In genomic region chr14:22919601-22919921, GRCh38 we compare ENCODE assay signal across 8 cellular contexts. TPM values are rescaled to one million over a fixed set of nuclear protein-coding genes. Genes with fewer than 3 reads are reported as not detected.
DNase-seq lines count a peak whose midpoint lies in the region; ATAC-seq and TF ChIP-seq lines count a peak whose summit lies in the region.

No MANE protein-coding gene starts in this region.

- H3K27me3 ChIP-seq in mammary epithelial cell (ENCODE audit: insufficient read depth, low read length) (no peaks in the 10 kb centered on the region), muscle layer of duodenum (ENCODE audit: low read depth, low read length) (no peaks in the 10 kb centered on the region)

- peak overlapping the region; percentile 69 for H3K27ac ChIP-seq in mammary epithelial cell (ENCODE audit: insufficient read depth, low read depth, low read length)
- peak overlapping the region; percentile 91 for H3K27ac ChIP-seq in muscle layer of duodenum (ENCODE audit: low read length)

- ATAC-seq in HG03196 (IDR thresholded peaks at IDR 0.05; ENCODE audit: unreplicated experiment) = peak; percentile 9

- peak overlapping the region; percentile 76 for H2AFZ ChIP-seq in mammary epithelial cell (ENCODE audit: low read depth, low read length)

- peak overlapping the region; percentile 48 for H3K4me3 ChIP-seq in GM12865 (ENCODE audit: low read depth, low read length)
- peak overlapping the region; percentile 6 to 24 (median 19) for H3K4me3 ChIP-seq in mammary epithelial cell (replicated peaks in 1 of 3; ENCODE audit: insufficient read depth in 1 of 3, low read depth in 2 of 3, low read length in 3 of 3)
- H3K4me3 ChIP-seq in muscle layer of duodenum (ENCODE audit: low read depth in 1 of 2, low read length in 2 of 2) = peak overlapping the region; percentile 40 to 50

- in situ Hi-C loops in mammary epithelial cell (cut with MboI; ENCODE audit: low sequenced_read_pairs in 2 of 2) = no loop called here

- intact Hi-C loops in mammary epithelial cell (cut with micrococcal nuclease) = loop anchor here (5.0 kb wide), 1 partner anchor 97 kb away; no protein-coding TSS in a partner anchor

- WGBS in mammary epithelial cell (ENCODE audit: low coverage, missing lambda C conversion rate) = 18% methylated on average over 10 of the region's 10 CpGs

- dilution Hi-C loops in mammary epithelial cell (cut with HindIII; ENCODE audit: low sequenced_read_pairs) = loop anchor here (5.0 kb wide), 1 partner anchor 38 kb away; the partner anchor contains the start of gene HAUS4

- H4K20me1 ChIP-seq in mammary epithelial cell (ENCODE audit: insufficient read depth, low read length) = no peaks in the 10 kb centered on the region

- no peak for DNase-seq in GM12865 (ENCODE audit: low read depth)
- no peak for DNase-seq in mammary epithelial cell
- no peak for DNase-seq in cerebellum (ENCODE audit: low spot score)
- DNase-seq in ureter (ENCODE audit: low spot score) = no peak
- no peak for DNase-seq in GM03348 (ENCODE audit: low spot score)
- DNase-seq in DMS 273 treated with DMSO at 0.1 percent for 48 hours (lab: John Stamatoyannopoulos, UW) = no peak

- H3K4me2 ChIP-seq in mammary epithelial cell (ENCODE audit: insufficient read depth, low read depth, low read length) = peak overlapping the region; percentile 66

- peaks cover 31% of the 10 kb centered on the region for H3K36me3 ChIP-seq in mammary epithelial cell (ENCODE audit: insufficient read depth, low read length)
- H3K36me3 ChIP-seq in muscle layer of duodenum (ENCODE audit: control insufficient read depth in 1 of 2, insufficient read depth in 2 of 2, low read length in 2 of 2) = peaks cover 26 to 45% of the 10 kb centered on the region in 2 donors

- BruUV-seq in mammary epithelial cell (replicated peaks; lab: Mats Ljungman, UMichigan) = TSS peak; percentile 86

- CTCF ChIA-PET in mammary epithelial cell (lab: Charles Lee; ENCODE audit: low non-redundant PET) = interaction anchor here (0.6 kb wide), 1 partner anchor 46 kb away, joined by 11 read pairs; no protein-coding TSS in a partner anchor

- H3K9me3 ChIP-seq in mammary epithelial cell (replicated peaks; ENCODE audit: insufficient read depth, low read length) = no peaks in the 10 kb centered on the region
- H3K9me3 ChIP-seq in muscle layer of duodenum (ENCODE audit: control insufficient read depth in 1 of 2, low read length in 2 of 2) = no peaks in the 10 kb centered on the region

- H3K9ac ChIP-seq in mammary epithelial cell (ENCODE audit: insufficient read depth, low read length) = peak overlapping the region; percentile 20

- TF ChIP-seq CTCF in GM12865 (IDR thresholded peaks at IDR 0.05; ENCODE audit: insufficient read depth, low read depth, low read length, missing control alignments) = no peak
- no peak for TF ChIP-seq CTCF in mammary epithelial cell (conservative IDR thresholded peaks at IDR 0.05 in 1 of 2, IDR thresholded peaks at IDR 0.05 in 1 of 2; ENCODE audit: extremely low read depth in 1 of 2, insufficient read depth in 1 of 2, low read depth in 1 of 2, low read length in 2 of 2)

- H3K79me2 ChIP-seq in mammary epithelial cell (ENCODE audit: insufficient read depth, low read length) = peaks cover 45% of the 10 kb centered on the region

- H3K4me1 ChIP-seq in mammary epithelial cell (ENCODE audit: insufficient read depth, low read length) = peaks cover 18% of the 10 kb centered on the region
- peaks cover 12 to 25% of the 10 kb centered on the region in 2 donors for H3K4me1 ChIP-seq in muscle layer of duodenum (ENCODE audit: control insufficient read depth in 1 of 2, insufficient read depth in 2 of 2, low read length in 2 of 2)

RNA-seq across cellular contexts. Expression of gene RBM23, which starts 0.6 kb away (rescaled TPM):
- total RNA-seq in mammary epithelial cell (10 to 100 TPM; 38.7 to 55.8 TPM), cerebellum (91.1 TPM), ureter (84.4 TPM)
- polyA plus RNA-seq in mammary epithelial cell = 52.0 TPM
- polyA minus RNA-seq in mammary epithelial cell = 53.5 TPM

RNA-seq across cellular contexts. Expression of gene PRMT5, which starts 9.6 kb away (rescaled TPM):
- total RNA-seq in mammary epithelial cell (100 to 1,000 TPM in 1 of 2 donors, 10 to 100 TPM in 1; 61.3 to 120 TPM), cerebellum (48.2 TPM), ureter (80.9 TPM)
- polyA plus RNA-seq in mammary epithelial cell = 217 TPM
- polyA minus RNA-seq in mammary epithelial cell = 327 TPM

RNA-seq across cellular contexts. Expression of gene REM2, which starts 36.5 kb away (rescaled TPM):
- total RNA-seq in mammary epithelial cell = under 1 TPM; 0.33 to 0.40 TPM
- 0.09 TPM for polyA plus RNA-seq in mammary epithelial cell
- not detected for polyA minus RNA-seq in mammary epithelial cell
- total RNA-seq in cerebellum = 4.0 TPM
- total RNA-seq in ureter = 0.18 TPM

RNA-seq across cellular contexts. Expression of gene HAUS4, which starts 37.3 kb away (rescaled TPM):
- total RNA-seq in mammary epithelial cell = 10 to 100 TPM; 32.0 to 35.0 TPM
- 29.9 TPM for polyA plus RNA-seq in mammary epithelial cell
- polyA minus RNA-seq in mammary epithelial cell = 33.4 TPM
- 25.0 TPM for total RNA-seq in cerebellum
- 29.2 TPM for total RNA-seq in ureter

RNA-seq across cellular contexts. Expression of gene LRP10, which starts 48.0 kb away (rescaled TPM):
- total RNA-seq in mammary epithelial cell (100 to 1,000 TPM; 122 to 134 TPM), cerebellum (7.8 TPM), ureter (128 TPM)
- 110 TPM for polyA plus RNA-seq in mammary epithelial cell
- 360 TPM for polyA minus RNA-seq in mammary epithelial cell
